Comparison of ENCODE assay signal across 23 cellular contexts in genomic region chr11:46684364-46684763, GRCh38. TPM values are rescaled to one million over a fixed set of nuclear protein-coding genes. Genes with fewer than 3 reads are reported as not detected.
DNase-seq lines count a peak whose midpoint lies in the region; ATAC-seq, FAIRE-seq and TF ChIP-seq lines count a peak whose summit lies in the region.
"Had no signal": no experiment of that assay in that cellular context is flagged by ENCODE, and none has a peak within 500 bp of the region (broad histone marks: within the 10 kb centered on the region; RNA-seq: fewer than 3 reads in every experiment).

No MANE protein-coding gene starts in this region.

- H3K9me3 ChIP-seq in HepG2 (ENCODE audit: low read length) (no peaks in the 10 kb centered on the region), right lobe of liver (no peaks in the 10 kb centered on the region), kidney (ENCODE audit: control insufficient read depth in 1 of 2, low read length in 2 of 2) (no peaks in the 10 kb centered on the region)
- H3K9me3 ChIP-seq in naive thymus-derived CD4-positive, alpha-beta T cell (ENCODE audit: control insufficient read depth in 2 of 3, low read length in 3 of 3), result no peaks in the 10 kb centered on the region
- H3K9me3 ChIP-seq: A549, testis had no signal

- no peak for TF ChIP-seq CTCF in HepG2 (CRISPR knock-in tag; IDR thresholded peaks at IDR 0.05)
- TF ChIP-seq CTCF in right lobe of liver (IDR thresholded peaks at IDR 0.05), result no peak
- TF ChIP-seq CTCF in fibroblast of villous mesenchyme (IDR thresholded peaks at IDR 0.05; ENCODE audit: insufficient read depth, low read depth, low read length), result no peak
- no peak for TF ChIP-seq CTCF in nephron progenitor cell (IDR thresholded peaks at IDR 0.05)
- no peak for TF ChIP-seq CTCF in kidney (IDR thresholded peaks at IDR 0.05; ENCODE audit: borderline replicate concordance, extremely low read depth, insufficient read depth)

- H3K4me3 ChIP-seq in HepG2 (replicated peaks in 1 of 3; ENCODE audit: insufficient read depth in 1 of 3, low read depth in 2 of 3, low read length in 3 of 3) (no peak overlapping the region), right lobe of liver (no peak overlapping the region), fibroblast of villous mesenchyme (ENCODE audit: low read depth, low read length) (no peak overlapping the region), kidney (ENCODE audit: low read length in 2 of 2) (no peak overlapping the region)
- H3K4me3 ChIP-seq in naive thymus-derived CD4-positive, alpha-beta T cell (ENCODE audit: low read length), result no peak overlapping the region
- H3K4me3 ChIP-seq: A549, testis had no signal

- H3K4me1 ChIP-seq in HepG2 (ENCODE audit: insufficient read depth, low read length) (no peaks in the 10 kb centered on the region), right lobe of liver (no peaks in the 10 kb centered on the region), kidney (ENCODE audit: control insufficient read depth in 1 of 2, insufficient read depth in 1 of 2, low read depth in 1 of 2, low read length in 2 of 2) (peaks cover 0 to 5% of the 10 kb centered on the region in 2 donors)
- no peaks in the 10 kb centered on the region for H3K4me1 ChIP-seq in naive thymus-derived CD4-positive, alpha-beta T cell (ENCODE audit: control insufficient read depth in 2 of 2, insufficient read depth in 2 of 2, low read length in 2 of 2)
- H3K4me1 ChIP-seq: testis had no signal

- TF ChIP-seq RAD21 in HepG2 (CRISPR knock-in tag; IDR thresholded peaks at IDR 0.05), result no peak

- no peaks in the 10 kb centered on the region for H3K27me3 Mint-ChIP-seq in nephron progenitor cell (ENCODE audit: low read depth, poor library complexity)
- no peaks in the 10 kb centered on the region for H3K27me3 Mint-ChIP-seq in naive thymus-derived CD4-positive, alpha-beta T cell
- H3K27me3 Mint-ChIP-seq: activated CD4-positive, alpha-beta T cell treated with anti-CD3 and anti-CD28 coated beads for 36 hours; activated naive CD4-positive, alpha-beta T cell treated with anti-CD3 and anti-CD28 coated beads, Interleukin-2, amount 10 ng/mL, durations not matched to agents 7 days and 5 days; CD4-positive, CD25-positive, alpha-beta regulatory T cell; progenitor cell of endocrine pancreas had no signal

- POLR2A ChIA-PET in HepG2 (lab: Yijun Ruan, JAX), result interaction anchor here (1.5 kb wide), 1 partner anchor 36 kb away, joined by 3 read pairs; no protein-coding TSS in a partner anchor
- POLR2A ChIA-PET in naive thymus-derived CD4-positive, alpha-beta T cell (lab: Charles Lee), result interaction anchor here (0.6 to 1.3 kb wide), 2 partner anchors 13 kb away, joined by 3 to 6 read pairs; no protein-coding TSS in a partner anchor

- CTCF ChIA-PET in HepG2 (lab: Yijun Ruan, JAX; ENCODE audit: low intra/inter-chr PET ratio, low total read pairs), result no interaction called here
- CTCF ChIA-PET in naive thymus-derived CD4-positive, alpha-beta T cell (lab: Charles Lee), result interaction anchor here (1.0 to 1.2 kb wide), 2 partner anchors 13 to 14 kb away, joined by 4 to 6 read pairs; no protein-coding TSS in a partner anchor

- BruUV-seq in HepG2 (replicated peaks; lab: Mats Ljungman, UMichigan), result TSS peak; percentile 30

- H4K20me1 ChIP-seq in HepG2 (ENCODE audit: insufficient read depth, low read length), result no peaks in the 10 kb centered on the region

- no peaks in the 10 kb centered on the region for H3K9me3 Mint-ChIP-seq in nephron progenitor cell
- peaks cover 0 to 2% (median 0%) of the 10 kb centered on the region in 11 donors for H3K9me3 Mint-ChIP-seq in naive thymus-derived CD4-positive, alpha-beta T cell
- H3K9me3 Mint-ChIP-seq: activated naive CD4-positive, alpha-beta T cell treated with anti-CD3 and anti-CD28 coated beads, Interleukin-2, amount 10 ng/mL, durations not matched to agents 7 days and 5 days; CD4-positive, CD25-positive, alpha-beta regulatory T cell had no signal

- peaks cover 20 to 52% of the 10 kb centered on the region in 2 experiments for H3K36me3 ChIP-seq in HepG2 (replicated peaks in 1 of 2; ENCODE audit: control insufficient read depth in 1 of 2, insufficient read depth in 2 of 2, low read length in 2 of 2)
- peaks cover 11 to 67% (median 35%) of the 10 kb centered on the region in 4 donors for H3K36me3 ChIP-seq in right lobe of liver
- H3K36me3 ChIP-seq in kidney (ENCODE audit: control insufficient read depth in 1 of 2, insufficient read depth in 2 of 2, low read length in 2 of 2), result peaks cover 17 to 23% of the 10 kb centered on the region in 2 donors
- H3K36me3 ChIP-seq in naive thymus-derived CD4-positive, alpha-beta T cell (ENCODE audit: control insufficient read depth in 2 of 3, insufficient read depth in 3 of 3, low read length in 3 of 3), result peaks cover 20 to 77% (median 22%) of the 10 kb centered on the region in 3 experiments

- DNase-seq in HepG2 (ENCODE audit: low spot score) (no peak), right lobe of liver (no peak), fibroblast of villous mesenchyme (ENCODE audit: low read depth) (peak; percentile 84), nephron progenitor cell (no peak), kidney (no peak), islet precursor cell (no peak), D341Med (ENCODE audit: low spot score) (no peak)
- no peak for DNase-seq in naive thymus-derived CD4-positive, alpha-beta T cell
- DNase-seq: activated CD4-positive, alpha-beta T cell treated with anti-CD3 and anti-CD28 coated beads for 36 hours; activated CD8-positive, alpha-beta memory T cell treated with anti-CD3 and anti-CD28 coated beads, Interleukin-2, amount 50 U/mL, for 4 hours; activated naive CD4-positive, alpha-beta T cell treated with anti-CD3 and anti-CD28 coated beads, Interleukin-2, amount 10 ng/mL, durations not matched to agents 7 days and 5 days; CD4-positive, CD25-positive, alpha-beta regulatory T cell; NCI-H1694 treated with DMSO at 0.1 percent for 48 hours; stimulated activated CD4-positive, alpha-beta T cell treated with anti-CD3 and anti-CD28 coated beads, Interleukin-1b, Interleukin-23, amount 100 ng/mL, for 48 hours; T1000; testis had no signal

- H3K4me1 Mint-ChIP-seq in nephron progenitor cell, result no peaks in the 10 kb centered on the region
- H3K4me1 Mint-ChIP-seq in naive thymus-derived CD4-positive, alpha-beta T cell, result peaks cover 5 to 14% (median 7%) of the 10 kb centered on the region in 7 donors
- H3K4me1 Mint-ChIP-seq: activated CD4-positive, alpha-beta T cell treated with anti-CD3 and anti-CD28 coated beads for 36 hours; activated naive CD4-positive, alpha-beta T cell treated with anti-CD3 and anti-CD28 coated beads, Interleukin-2, amount 10 ng/mL, durations not matched to agents 7 days and 5 days had no signal

- TF ChIP-seq POLR2A in HepG2 (IDR thresholded peaks at IDR 0.05; ENCODE audit: insufficient read depth in 1 of 2, low read depth in 2 of 2, low read length in 2 of 2), result no peak
- no peak for TF ChIP-seq POLR2A in right lobe of liver (IDR thresholded peaks at IDR 0.05)

- no peaks in the 10 kb centered on the region for H3K79me2 ChIP-seq in HepG2 (ENCODE audit: insufficient read depth, low read length)

- no peak for ATAC-seq in HepG2
- no peak for ATAC-seq in right lobe of liver
- no peak for ATAC-seq in naive thymus-derived CD4-positive, alpha-beta T cell
- ATAC-seq: activated CD4-positive, alpha-beta T cell treated with anti-CD3 and anti-CD28 coated beads for 36 hours had no signal

- H3K9ac ChIP-seq in HepG2 (ENCODE audit: insufficient read depth, low read depth, low read length), result no peak overlapping the region
- H3K9ac ChIP-seq in kidney (ENCODE audit: low read length in 2 of 2), result no peak overlapping the region

- FAIRE-seq in HepG2 (lab: Jason Lieb, UNC), result no peak
- no peak for FAIRE-seq in kidney (lab: Jason Lieb, UNC)
- FAIRE-seq: A549, bronchial epithelial cell, H54 had no signal

- 96% methylated on average over 3 of the region's 3 CpGs for WGBS in HepG2 (ENCODE audit: low lambda C conversion rate)
- WGBS in right lobe of liver (ENCODE audit: insufficient coverage, low coverage, low lambda C conversion rate, missing lambda C conversion rate), result 71% methylated on average over 3 of the region's 3 CpGs

- H3K27me3 ChIP-seq in HepG2 (ENCODE audit: control insufficient read depth in 1 of 2, insufficient read depth in 2 of 2, low read length in 2 of 2) (no peaks in the 10 kb centered on the region), right lobe of liver (no peaks in the 10 kb centered on the region)
- no peaks in the 10 kb centered on the region for H3K27me3 ChIP-seq in naive thymus-derived CD4-positive, alpha-beta T cell (ENCODE audit: control insufficient read depth in 2 of 2, insufficient read depth in 2 of 2, low read length in 2 of 2)
- H3K27me3 ChIP-seq: testis had no signal

- in situ Hi-C loops in HepG2 (cut with HindIII; ENCODE audit: extremely low pct_ligation_motif_present, low pct_unique_long_range_greater_than_20kb), result no loop called here

- H3K4me3 Mint-ChIP-seq in nephron progenitor cell, result no peak overlapping the region
- no peak overlapping the region for H3K4me3 Mint-ChIP-seq in naive thymus-derived CD4-positive, alpha-beta T cell
- H3K4me3 Mint-ChIP-seq: activated CD4-positive, alpha-beta T cell treated with anti-CD3 and anti-CD28 coated beads for 36 hours; activated naive CD4-positive, alpha-beta T cell treated with anti-CD3 and anti-CD28 coated beads, Interleukin-2, amount 10 ng/mL, durations not matched to agents 7 days and 5 days; CD4-positive, CD25-positive, alpha-beta regulatory T cell had no signal

- peaks cover 31% of the 10 kb centered on the region for H3K36me3 Mint-ChIP-seq in nephron progenitor cell (ENCODE audit: low read depth)
- peaks cover 4 to 35% (median 9%) of the 10 kb centered on the region in 5 donors for H3K36me3 Mint-ChIP-seq in naive thymus-derived CD4-positive, alpha-beta T cell

- peak overlapping the region; percentile 17 for H3K27ac Mint-ChIP-seq in nephron progenitor cell
- peak overlapping the region in 2 of 9 donors; percentile 38 to 47 for H3K27ac Mint-ChIP-seq in naive thymus-derived CD4-positive, alpha-beta T cell
- H3K27ac Mint-ChIP-seq: activated CD4-positive, alpha-beta T cell treated with anti-CD3 and anti-CD28 coated beads for 36 hours; activated naive CD4-positive, alpha-beta T cell treated with anti-CD3 and anti-CD28 coated beads, Interleukin-2, amount 10 ng/mL, durations not matched to agents 7 days and 5 days; CD4-positive, CD25-positive, alpha-beta regulatory T cell had no signal

- H3K27ac ChIP-seq in HepG2 (ENCODE audit: extremely low read length, insufficient read depth, low read length) (no peak overlapping the region), right lobe of liver (no peak overlapping the region), kidney (ENCODE audit: low read depth in 2 of 2, low read length in 2 of 2) (peak overlapping the region in 1 of 2 donors; percentile 6)
- H3K27ac ChIP-seq in naive thymus-derived CD4-positive, alpha-beta T cell (ENCODE audit: low read depth, low read length), result no peak overlapping the region
- H3K27ac ChIP-seq: A549, testis had no signal

- H3K4me2 ChIP-seq in HepG2 (ENCODE audit: low read depth, low read length), result no peak overlapping the region
- H3K4me2 ChIP-seq: A549 had no signal

- intact Hi-C loops in HepG2 (cut with micrococcal nuclease; ENCODE audit: unreplicated experiment) (no loop called here), right lobe of liver (cut with DNase I) (no loop called here), kidney (cut with DNase I) (no loop called here)
- intact Hi-C loops in naive thymus-derived CD4-positive, alpha-beta T cell (cut with micrococcal nuclease), result no loop called here

- no peak overlapping the region for H2AFZ ChIP-seq in HepG2 (ENCODE audit: low read length)

- no peak for TF ChIP-seq EP300 in HepG2 (IDR thresholded peaks at IDR 0.05; ENCODE audit: low read depth in 2 of 2, low read length in 2 of 2)
- no peak for TF ChIP-seq EP300 in HepG2 (CRISPR knock-in tag; IDR thresholded peaks at IDR 0.05; ENCODE audit: borderline replicate concordance)

RNA-seq across cellular contexts. Expression of gene ARHGAP1, which starts 16.1 kb away (rescaled TPM):
- 18.6 and 22.4 TPM in 2 replicates for total RNA-seq in HepG2 (2016; rRNA removed; fragmentation: Illumina TruSeq; extraction: Trizol)
- total RNA-seq in HepG2 (2016; cell fraction: cytosol; rRNA removed; fragmentation: Illumina TruSeq; extraction: Trizol; ENCODE audit: low read depth), result 2.2 and 2.6 TPM in 2 replicates
- total RNA-seq in HepG2 (2016; cell fraction: insoluble cytoplasmic fraction; rRNA removed; fragmentation: Illumina TruSeq; extraction: Trizol), result 17.2 and 17.3 TPM in 2 replicates
- total RNA-seq in HepG2 (2016; cell fraction: membrane; rRNA removed; fragmentation: Illumina TruSeq; extraction: Trizol), result 7.4 and 7.6 TPM in 2 replicates
- 19.5 and 19.8 TPM in 2 replicates for total RNA-seq in HepG2 (2016; cell fraction: nucleus; rRNA removed; fragmentation: Illumina TruSeq; extraction: Trizol)
- polyA plus RNA-seq in HepG2 (2011; rRNA removed), result 30.3 and 30.7 TPM in 2 replicates
- 11.4 and 13.8 TPM in 2 replicates for polyA plus RNA-seq in HepG2 (2011; cell fraction: cytosol; rRNA removed)
- 35.4 and 37.1 TPM in 2 replicates for polyA plus RNA-seq in HepG2 (2011; cell fraction: nucleus; rRNA removed)
- polyA plus RNA-seq in HepG2 (2012), result 17.6 and 26.9 TPM in 2 replicates
- polyA plus RNA-seq in HepG2 (2016; cell fraction: cytosol; fragmentation: Illumina TruSeq; extraction: Trizol; ENCODE audit: low read depth), result 1.6 and 1.9 TPM in 2 replicates
- 20.3 and 30.3 TPM in 2 replicates for polyA plus RNA-seq in HepG2 (2016; cell fraction: insoluble cytoplasmic fraction; fragmentation: Illumina TruSeq; extraction: Trizol; ENCODE audit: low read depth)
- 5.0 and 6.0 TPM in 2 replicates for polyA plus RNA-seq in HepG2 (2016; cell fraction: membrane; fragmentation: Illumina TruSeq; extraction: Trizol; ENCODE audit: low read depth)
- 34.1 and 41.6 TPM in 2 replicates for polyA plus RNA-seq in HepG2 (2016; cell fraction: nucleus; fragmentation: Illumina TruSeq; extraction: Trizol; ENCODE audit: insufficient read depth, low read depth)
- polyA minus RNA-seq in HepG2 (2011; rRNA and poly(A)+ RNA removed; ENCODE audit: low replicate concordance), result 57.4 and 70.9 TPM in 2 replicates
- polyA minus RNA-seq in HepG2 (2011; cell fraction: cytosol; rRNA and poly(A)+ RNA removed), result 31.2 and 36.9 TPM in 2 replicates
- 17.0 and 22.0 TPM in 2 replicates for polyA minus RNA-seq in HepG2 (2011; cell fraction: nucleus; rRNA and poly(A)+ RNA removed)
- 10 to 100 TPM; 26.5 to 46.2 (median 30.9) TPM for total RNA-seq in right lobe of liver
- 62.2 and 82.1 TPM in 2 replicates for total RNA-seq in fibroblast of villous mesenchyme
- 137 TPM for total RNA-seq in kidney
- 35.5 TPM for polyA plus RNA-seq in kidney (ENCODE audit: insufficient read depth, low read depth, low replicate concordance)
- 10 to 100 TPM; 44.6 to 82.5 (median 64.6) TPM for total RNA-seq in naive thymus-derived CD4-positive, alpha-beta T cell
- 10 to 100 TPM; 44.2 to 69.9 TPM for polyA plus RNA-seq in naive thymus-derived CD4-positive, alpha-beta T cell

RNA-seq across cellular contexts. Expression of gene ZNF408, which starts 16.5 kb away (rescaled TPM):
- total RNA-seq in HepG2 (2016; rRNA removed; fragmentation: Illumina TruSeq; extraction: Trizol) (8.3 and 12.5 TPM in 2 replicates), right lobe of liver (10 to 100 TPM in 1 of 6 experiments, 1 to 10 TPM in 5; 4.0 to 16.3 (median 6.9) TPM), fibroblast of villous mesenchyme (12.1 and 17.4 TPM in 2 replicates), kidney (9.7 TPM)
- total RNA-seq in HepG2 (2016; cell fraction: cytosol; rRNA removed; fragmentation: Illumina TruSeq; extraction: Trizol; ENCODE audit: low read depth), result 12.1 and 12.2 TPM in 2 replicates
- 6.9 and 11.8 TPM in 2 replicates for total RNA-seq in HepG2 (2016; cell fraction: insoluble cytoplasmic fraction; rRNA removed; fragmentation: Illumina TruSeq; extraction: Trizol)
- 4.8 TPM in 2 replicates for total RNA-seq in HepG2 (2016; cell fraction: membrane; rRNA removed; fragmentation: Illumina TruSeq; extraction: Trizol)
- total RNA-seq in HepG2 (2016; cell fraction: nucleus; rRNA removed; fragmentation: Illumina TruSeq; extraction: Trizol), result 12.2 and 12.7 TPM in 2 replicates
- polyA plus RNA-seq in HepG2 (2011; rRNA removed) (11.2 and 15.6 TPM in 2 replicates), kidney (ENCODE audit: insufficient read depth, low read depth, low replicate concordance) (7.8 TPM)
- polyA plus RNA-seq in HepG2 (2011; cell fraction: cytosol; rRNA removed), result 7.2 and 10.7 TPM in 2 replicates
- polyA plus RNA-seq in HepG2 (2011; cell fraction: nucleus; rRNA removed), result 29.5 and 29.9 TPM in 2 replicates
- polyA plus RNA-seq in HepG2 (2012), result 7.6 and 9.9 TPM in 2 replicates
- polyA plus RNA-seq in HepG2 (2016; cell fraction: cytosol; fragmentation: Illumina TruSeq; extraction: Trizol; ENCODE audit: low read depth), result 1.7 and 2.3 TPM in 2 replicates
- 8.7 and 9.3 TPM in 2 replicates for polyA plus RNA-seq in HepG2 (2016; cell fraction: insoluble cytoplasmic fraction; fragmentation: Illumina TruSeq; extraction: Trizol; ENCODE audit: low read depth)
- polyA plus RNA-seq in HepG2 (2016; cell fraction: membrane; fragmentation: Illumina TruSeq; extraction: Trizol; ENCODE audit: low read depth), result 3.3 and 3.7 TPM in 2 replicates
- polyA plus RNA-seq in HepG2 (2016; cell fraction: nucleus; fragmentation: Illumina TruSeq; extraction: Trizol; ENCODE audit: insufficient read depth, low read depth), result 27.1 and 29.0 TPM in 2 replicates
- polyA minus RNA-seq in HepG2 (2011; rRNA and poly(A)+ RNA removed; ENCODE audit: low replicate concordance), result 15.2 and 22.6 TPM in 2 replicates
- 6.3 and 9.7 TPM in 2 replicates for polyA minus RNA-seq in HepG2 (2011; cell fraction: cytosol; rRNA and poly(A)+ RNA removed)
- 16.9 and 17.4 TPM in 2 replicates for polyA minus RNA-seq in HepG2 (2011; cell fraction: nucleus; rRNA and poly(A)+ RNA removed)
- total RNA-seq in naive thymus-derived CD4-positive, alpha-beta T cell, result 10 to 100 TPM in 4 of 5 experiments, 1 to 10 TPM in 1; 7.8 to 20.0 (median 16.6) TPM
- 10 to 100 TPM in 1 of 2 donors, 1 to 10 TPM in 1; 7.0 to 14.1 TPM for polyA plus RNA-seq in naive thymus-derived CD4-positive, alpha-beta T cell

RNA-seq across cellular contexts. Expression of gene F2, which starts 34.6 kb away (rescaled TPM):
- 110 and 330 TPM in 2 replicates for total RNA-seq in HepG2 (2016; rRNA removed; fragmentation: Illumina TruSeq; extraction: Trizol)
- 32.5 and 33.6 TPM in 2 replicates for total RNA-seq in HepG2 (2016; cell fraction: cytosol; rRNA removed; fragmentation: Illumina TruSeq; extraction: Trizol; ENCODE audit: low read depth)
- 93.3 and 344 TPM in 2 replicates for total RNA-seq in HepG2 (2016; cell fraction: insoluble cytoplasmic fraction; rRNA removed; fragmentation: Illumina TruSeq; extraction: Trizol)
- 41.4 and 43.0 TPM in 2 replicates for total RNA-seq in HepG2 (2016; cell fraction: membrane; rRNA removed; fragmentation: Illumina TruSeq; extraction: Trizol)
- 288 and 346 TPM in 2 replicates for total RNA-seq in HepG2 (2016; cell fraction: nucleus; rRNA removed; fragmentation: Illumina TruSeq; extraction: Trizol)
- polyA plus RNA-seq in HepG2 (2011; rRNA removed), result 801 and 1,074 TPM in 2 replicates
- polyA plus RNA-seq in HepG2 (2011; cell fraction: cytosol; rRNA removed), result 955 and 1,075 TPM in 2 replicates
- 1,042 and 1,045 TPM in 2 replicates for polyA plus RNA-seq in HepG2 (2011; cell fraction: nucleus; rRNA removed)
- polyA plus RNA-seq in HepG2 (2012), result 447 and 558 TPM in 2 replicates
- 25.3 and 27.2 TPM in 2 replicates for polyA plus RNA-seq in HepG2 (2016; cell fraction: cytosol; fragmentation: Illumina TruSeq; extraction: Trizol; ENCODE audit: low read depth)
- polyA plus RNA-seq in HepG2 (2016; cell fraction: insoluble cytoplasmic fraction; fragmentation: Illumina TruSeq; extraction: Trizol; ENCODE audit: low read depth), result 93.3 and 115 TPM in 2 replicates
- 30.7 and 34.2 TPM in 2 replicates for polyA plus RNA-seq in HepG2 (2016; cell fraction: membrane; fragmentation: Illumina TruSeq; extraction: Trizol; ENCODE audit: low read depth)
- 450 and 474 TPM in 2 replicates for polyA plus RNA-seq in HepG2 (2016; cell fraction: nucleus; fragmentation: Illumina TruSeq; extraction: Trizol; ENCODE audit: insufficient read depth, low read depth)
- 0.51 and 1,039 TPM in 2 replicates for polyA minus RNA-seq in HepG2 (2011; rRNA and poly(A)+ RNA removed; ENCODE audit: low replicate concordance)
- polyA minus RNA-seq in HepG2 (2011; cell fraction: cytosol; rRNA and poly(A)+ RNA removed), result 289 and 363 TPM in 2 replicates
- polyA minus RNA-seq in HepG2 (2011; cell fraction: nucleus; rRNA and poly(A)+ RNA removed), result 449 and 482 TPM in 2 replicates
- total RNA-seq in right lobe of liver, result 1,000 to 10,000 TPM in 3 of 6 experiments, 100 to 1,000 TPM in 3; 825 to 1,339 (median 1,089) TPM
- not detected in 2 replicates for total RNA-seq in fibroblast of villous mesenchyme
- not detected for total RNA-seq in kidney
- not detected for polyA plus RNA-seq in kidney (ENCODE audit: insufficient read depth, low read depth, low replicate concordance)
- under 1 TPM in 1 of 5 experiments, not detected in 4; 0.15 TPM for total RNA-seq in naive thymus-derived CD4-positive, alpha-beta T cell
- not detected for polyA plus RNA-seq in naive thymus-derived CD4-positive, alpha-beta T cell
- total RNA-seq: activated CD4-positive, alpha-beta T cell treated with anti-CD3 and anti-CD28 coated beads for 36 hours; CD4-positive, CD25-positive, alpha-beta regulatory T cell; Daoy; glomerular endothelial cell; NCI-H460 had no signal
- polyA plus RNA-seq: CD4-positive, CD25-positive, alpha-beta regulatory T cell had no signal

Comparison
In these comparisons a context has a peak if more than half of its experiments do, and no peak if none do; other contexts are left out.
1. RNA of gene F2, which starts 34.6 kb away (total RNA-seq): 825 to 1,339 TPM in right lobe of liver and 32.5 to 346 TPM in HepG2; not detected in fibroblast of villous mesenchyme, not detected in kidney (single experiment) and 0.15 TPM in naive thymus-derived CD4-positive, alpha-beta T cell; every median in the first group is over 10 times any median in the second.